9 cellular contexts compared by ENCODE assay signal in genomic region chr6:146544783-146545182, GRCh38. TPM values are rescaled to one million over a fixed set of nuclear protein-coding genes. Genes with fewer than 3 reads are reported as not detected.
DNase-seq lines count a peak whose midpoint lies in the region; FAIRE-seq and TF ChIP-seq lines count a peak whose summit lies in the region.
"Had no signal": no experiment of that assay in that cellular context is flagged by ENCODE, and none has a peak within 500 bp of the region (broad histone marks: within the 10 kb centered on the region; RNA-seq: fewer than 3 reads in every experiment).

No MANE protein-coding gene starts in this region.

- DNase-seq in ascending aorta (ENCODE audit: low spot score in 2 of 2) = peak in 1 of 2 donors; percentile 62
- no peak for DNase-seq in keratinocyte (ENCODE audit: low read depth, low spot score)
- peak; percentile 55 for DNase-seq in sigmoid colon
- DNase-seq in A172 (ENCODE audit: low spot score) = no peak
- no peak for DNase-seq in caudate nucleus (lab: John Stamatoyannopoulos, UW)
- no peak for DNase-seq in Kasumi-1 (lab: John Stamatoyannopoulos, UW)
- no peak for DNase-seq in NCI-H2227 (lab: John Stamatoyannopoulos, UW; ENCODE audit: unreplicated experiment)
- DNase-seq: NCI-H1048 had no signal

- H3K27me3 ChIP-seq in ascending aorta (no peaks in the 10 kb centered on the region), keratinocyte (ENCODE audit: control insufficient read depth, extremely low read depth, insufficient read depth, low read length) (no peaks in the 10 kb centered on the region), sigmoid colon (no peaks in the 10 kb centered on the region)

- H2AFZ ChIP-seq in keratinocyte (ENCODE audit: control insufficient read depth, low read length) = no peak overlapping the region

- TF ChIP-seq CTCF in HEK293 (tag by site-specific recombination; IDR thresholded peaks at IDR 0.05) = no peak
- TF ChIP-seq CTCF in ascending aorta (IDR thresholded peaks at IDR 0.05) = no peak
- TF ChIP-seq CTCF in keratinocyte (optimal IDR thresholded peaks at IDR 0.05 in 1 of 3, IDR thresholded peaks at IDR 0.05 in 1 of 3, conservative IDR thresholded peaks at IDR 0.05 in 1 of 3; ENCODE audit: extremely low read depth in 1 of 3, insufficient read depth in 2 of 3, low read length in 3 of 3) = no peak
- TF ChIP-seq CTCF in sigmoid colon (IDR thresholded peaks at IDR 0.05) = no peak

- peak overlapping the region; percentile 98 for H3K4me2 ChIP-seq in keratinocyte (ENCODE audit: control insufficient read depth, extremely low read depth, insufficient read depth, low read depth, low read length)

- no peak overlapping the region for H3K27ac ChIP-seq in HEK293 (ENCODE audit: extremely low read depth, low read depth, low read length)
- H3K27ac ChIP-seq in ascending aorta = peak overlapping the region; percentile 97 to 98
- peak overlapping the region; percentile 88 for H3K27ac ChIP-seq in keratinocyte (ENCODE audit: control insufficient read depth, insufficient read depth, low read length)
- peak overlapping the region; percentile 98 to 100 (median 99) for H3K27ac ChIP-seq in sigmoid colon
- no peak overlapping the region for H3K27ac ChIP-seq in caudate nucleus (ENCODE audit: low read depth, low read length)

- dilution Hi-C loops in keratinocyte (cut with MboI; ENCODE audit: extremely low pct_ligation_motif_present, low sequenced_read_pairs) = no loop called here

- no peak for FAIRE-seq in keratinocyte (lab: Jason Lieb, UNC)

- H3K79me2 ChIP-seq in keratinocyte (ENCODE audit: control insufficient read depth, insufficient read depth, low read length) = peaks cover 50% of the 10 kb centered on the region

- peak overlapping the region; percentile 85 for H3K4me3 ChIP-seq in HEK293 (ENCODE audit: low read depth, low read length)
- peak overlapping the region; percentile 91 to 94 for H3K4me3 ChIP-seq in ascending aorta
- H3K4me3 ChIP-seq in keratinocyte (ENCODE audit: control insufficient read depth in 2 of 3, extremely low read depth in 1 of 3, insufficient read depth in 2 of 3, low read depth in 1 of 3, low read length in 3 of 3) = peak overlapping the region; percentile 87 to 94 (median 89)
- H3K4me3 ChIP-seq in sigmoid colon = peak overlapping the region; percentile 81 to 92 (median 82)

- TF ChIP-seq EP300 in sigmoid colon (IDR thresholded peaks at IDR 0.05) = no peak

- H4K20me1 ChIP-seq in keratinocyte (ENCODE audit: control insufficient read depth, extremely low read depth, insufficient read depth, low read length) = no peaks in the 10 kb centered on the region

- H3K9me1 ChIP-seq in keratinocyte (ENCODE audit: control insufficient read depth, extremely low read depth, insufficient read depth, low read length) = no peaks in the 10 kb centered on the region

- H3K4me1 ChIP-seq in HEK293 (ENCODE audit: control insufficient read depth, insufficient read depth, low read length) (peaks cover 9% of the 10 kb centered on the region), ascending aorta (peaks cover 4 to 31% of the 10 kb centered on the region in 2 donors), keratinocyte (ENCODE audit: control insufficient read depth, extremely low read depth, insufficient read depth, low read length) (peaks cover 21% of the 10 kb centered on the region), sigmoid colon (peaks cover 0 to 50% (median 30%) of the 10 kb centered on the region in 4 donors)

- H3K9ac ChIP-seq in keratinocyte (ENCODE audit: control insufficient read depth, extremely low read depth, insufficient read depth, low read length) = peak overlapping the region; percentile 93

- CTCF ChIA-PET in HEK293 (lab: Yijun Ruan, JAX) = interaction anchor here (0.6 to 2.1 kb wide), 8 partner anchors 8 to 580 kb away, joined by 3 to 4 read pairs (median 4); partner anchors contain the start of gene SHPRH

- TF ChIP-seq POLR2A in sigmoid colon (IDR thresholded peaks at IDR 0.05) = no peak

- intact Hi-C loops in ascending aorta (cut with DNase I) = loop anchor here (5.0 to 10.0 kb wide), 3 partner anchors 582 to 1950 kb away; partner anchors contain the start of genes FBXO30 and SHPRH
- intact Hi-C loops in sigmoid colon (cut with DNase I) = loop anchor here (5.0 kb wide), 2 partner anchors 582 to 807 kb away; partner anchors contain the start of genes EPM2A and SHPRH

- H3K36me3 ChIP-seq in HEK293 (ENCODE audit: control insufficient read depth in 2 of 2, insufficient read depth in 1 of 2, low read length in 2 of 2) (peaks cover 0 to 5% of the 10 kb centered on the region in 2 experiments; a peak in 1 of 3 replicates), ascending aorta (peaks cover 0 to 6% of the 10 kb centered on the region in 2 donors), keratinocyte (ENCODE audit: control insufficient read depth in 2 of 2, extremely low read depth in 1 of 2, insufficient read depth in 2 of 2, low read length in 2 of 2) (peaks cover 2 to 3% of the 10 kb centered on the region in 2 experiments), sigmoid colon (peaks cover 0 to 5% (median 0%) of the 10 kb centered on the region in 4 donors)

- H3K9me3 ChIP-seq in HEK293 (ENCODE audit: control insufficient read depth, insufficient read depth, low read depth, low read length) (no peaks in the 10 kb centered on the region), ascending aorta (no peaks in the 10 kb centered on the region), keratinocyte (ENCODE audit: control insufficient read depth, low read depth, low read length) (no peaks in the 10 kb centered on the region), sigmoid colon (no peaks in the 10 kb centered on the region)

- 25 to 56% methylated on average over 6 of the region's 6 CpGs for WGBS in sigmoid colon, 2 donors

- POLR2A ChIA-PET in HEK293 (lab: Yijun Ruan, JAX) = interaction anchor here (1.2 to 1.3 kb wide), 2 partner anchors 54 to 106 kb away, joined by 5 to 8 read pairs; partner anchors contain the start of gene ADGB

TF ChIP-seq in HEK293, 187 proteins besides CTCF, POLR2A, EP300 and RAD21 (continues in another document):
- TF ChIP-seq ZNF239 (tag by site-specific recombination; IDR thresholded peaks at IDR 0.05) = no peak
- no peak for TF ChIP-seq ZNF169 (tag by site-specific recombination; IDR thresholded peaks at IDR 0.05)
- TF ChIP-seq ZNF266 (tag by site-specific recombination; IDR thresholded peaks at IDR 0.05; ENCODE audit: low read depth) = no peak
- no peak for TF ChIP-seq ZNF645 (tag by site-specific recombination; IDR thresholded peaks at IDR 0.05)
- no peak for TF ChIP-seq GLI2 (tag by site-specific recombination; IDR thresholded peaks at IDR 0.05; ENCODE audit: borderline replicate concordance, low read depth)

RNA-seq across cellular contexts. Expression of gene RAB32, which starts 1.1 kb away (rescaled TPM):
- total RNA-seq in ascending aorta (89.2 TPM), sigmoid colon (10 to 100 TPM; 32.1 to 35.3 (median 33.3) TPM)
- polyA plus RNA-seq in keratinocyte (59.1 to 73.0 TPM (median 70.1 TPM) in 3 replicates), sigmoid colon (10 to 100 TPM; 48.6 to 85.3 (median 61.3) TPM)
- polyA plus RNA-seq in keratinocyte (2011; ENCODE audit: low read depth) = 22.2 TPM
- polyA plus RNA-seq in keratinocyte (2011; cell fraction: cytosol; rRNA removed) = 75.7 and 110 TPM in 2 replicates
- 25.6 and 27.0 TPM in 2 replicates for polyA plus RNA-seq in keratinocyte (2011; cell fraction: nucleus; rRNA removed)
- polyA plus RNA-seq in keratinocyte (2012; ENCODE audit: low replicate concordance) = 61.2 and 77.9 TPM in 2 replicates
- 15.8 to 26.6 TPM (median 25.4 TPM) in 3 replicates for polyA minus RNA-seq in keratinocyte
- polyA minus RNA-seq in keratinocyte (2011; cell fraction: cytosol; rRNA and poly(A)+ RNA removed) = 33.6 TPM
- 8.1 and 9.2 TPM in 2 replicates for polyA minus RNA-seq in keratinocyte (2011; cell fraction: nucleus; rRNA and poly(A)+ RNA removed)
- total RNA-seq in A172 (2014; rRNA removed; shearing (Covaris generic)) = 138 and 189 TPM in 2 replicates

RNA-seq across cellular contexts. Expression of gene ADGB, which starts 54.0 kb away (rescaled TPM):
- total RNA-seq in ascending aorta = not detected
- not detected in 3 replicates for polyA plus RNA-seq in keratinocyte
- not detected for polyA plus RNA-seq in keratinocyte (2011; ENCODE audit: low read depth)
- not detected in 2 replicates for polyA plus RNA-seq in keratinocyte (2011; cell fraction: cytosol; rRNA removed)
- not detected in 2 replicates for polyA plus RNA-seq in keratinocyte (2011; cell fraction: nucleus; rRNA removed)
- polyA plus RNA-seq in keratinocyte (2012; ENCODE audit: low replicate concordance) = not detected in 2 replicates
- not detected in 3 replicates for polyA minus RNA-seq in keratinocyte
- polyA minus RNA-seq in keratinocyte (2011; cell fraction: cytosol; rRNA and poly(A)+ RNA removed) = not detected
- polyA minus RNA-seq in keratinocyte (2011; cell fraction: nucleus; rRNA and poly(A)+ RNA removed) = not detected in 2 replicates
- under 1 TPM in 1 of 4 donors, not detected in 3; 0.55 TPM for total RNA-seq in sigmoid colon
- under 1 TPM in 1 of 3 donors, not detected in 2; 0.13 TPM for polyA plus RNA-seq in sigmoid colon
- total RNA-seq in A172 (2014; rRNA removed; shearing (Covaris generic)) = not detected in 2 replicates

Comparison
In these comparisons a context has a peak if more than half of its experiments do, and no peak if none do; other contexts are left out.
1. H3K27ac ChIP-seq: peak in ascending aorta (2 of 2), keratinocyte (single experiment) and sigmoid colon (4 of 4); none in HEK293 (single experiment) and caudate nucleus (single experiment).
2. Peak in every context shown above with its lines, with median percentiles within 50 percentile points of each other: H3K4me3 ChIP-seq.